9 cellular contexts compared by ENCODE assay signal in the genomic region with DNA sequence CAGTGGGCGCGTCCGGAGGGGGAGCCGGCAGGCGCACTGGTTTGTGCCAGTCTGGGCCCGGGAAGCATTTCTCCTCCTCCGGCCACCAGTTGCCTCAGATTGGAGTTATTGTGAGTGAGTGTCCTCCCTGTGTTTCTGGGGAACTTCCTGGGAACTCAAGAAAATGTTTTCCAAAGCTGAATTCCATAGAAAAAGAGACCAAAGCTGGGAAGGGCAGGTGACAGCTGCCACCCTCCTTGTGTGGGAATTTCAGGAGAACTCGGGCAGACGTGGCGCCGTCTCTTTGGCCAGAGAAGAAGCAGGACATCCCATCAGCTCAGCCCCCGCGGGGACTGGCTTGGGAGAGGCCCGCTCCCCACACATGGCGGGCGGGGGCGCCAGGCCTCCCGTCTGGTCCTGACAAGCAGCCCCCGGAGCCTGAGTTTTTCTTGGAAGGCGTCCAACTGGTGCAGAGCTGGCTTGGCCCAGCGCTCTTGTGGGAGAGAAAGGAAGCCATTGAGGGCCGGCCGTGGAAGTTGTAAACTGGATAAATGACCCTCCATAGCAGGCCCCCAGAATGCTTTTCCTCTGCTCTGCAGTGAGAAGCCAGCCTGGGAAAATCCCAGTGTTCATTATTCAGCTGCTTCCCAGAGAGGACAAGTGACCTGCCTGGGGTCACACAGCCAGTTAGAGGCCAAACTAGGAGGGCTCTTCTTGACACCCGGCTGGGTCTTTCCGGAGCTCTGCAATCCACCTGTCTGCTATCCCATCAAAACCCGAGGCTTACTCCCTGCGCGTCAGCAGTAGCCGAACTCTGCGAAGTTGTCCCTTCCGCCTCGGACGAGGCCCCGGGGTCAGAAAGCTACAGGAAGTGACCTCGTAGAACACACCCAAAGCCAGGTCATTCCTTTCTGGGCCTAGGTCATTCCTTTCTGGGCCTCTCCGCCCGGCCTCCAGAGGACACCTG. TPM values are rescaled to one million over a fixed set of nuclear protein-coding genes. Genes with fewer than 3 reads are reported as not detected.
A peak's percentile ranks its signal among the peaks of the same experiment; 100 is the strongest.
DNase-seq lines count a peak whose midpoint lies in the region; ATAC-seq and TF ChIP-seq lines count a peak whose summit lies in the region.
"Had no signal": no experiment of that assay in that cellular context is flagged by ENCODE, and none has a peak within 500 bp of the region (broad histone marks: within the 10 kb centered on the region; RNA-seq: fewer than 3 reads in every experiment).

No MANE protein-coding gene starts in this region.

- TF ChIP-seq CTCF in Loucy (conservative IDR thresholded peaks at IDR 0.05; ENCODE audit: low read length) (no peak), spleen (IDR thresholded peaks at IDR 0.05 in 8 of 11, conservative IDR thresholded peaks at IDR 0.05 in 3 of 11) (no peak)

- H4K20me1 ChIP-seq in Loucy (ENCODE audit: insufficient read depth, low read length, poor library complexity, severe bottlenecking) = peaks cover 81% of the 10 kb centered on the region

- DNase-seq in brain pericyte (ENCODE audit: low read depth, low spot score) (peak; percentile 40), kidney tubule cell (ENCODE audit: low spot score) (peak; percentile 39), spleen (no peak), SKM-1 treated with dmso at 0.1 percent for 144 hours (lab: John Stamatoyannopoulos, UW; ENCODE audit: unreplicated experiment) (no peak)
- no peak for DNase-seq in activated naive CD4-positive, alpha-beta T cell treated with anti-CD3 and anti-CD28 coated beads, Interleukin-2, amount 50 U/mL, for 16 hours
- DNase-seq: NCI-H2107 had no signal

- H3K4me3 ChIP-seq in Loucy (ENCODE audit: low read length, poor library complexity, severe bottlenecking) = no peak overlapping the region
- peak overlapping the region in 1 of 8 donors; percentile 1 for H3K4me3 ChIP-seq in spleen

- H3K4me2 ChIP-seq in Loucy (ENCODE audit: low read depth, low read length, poor library complexity, severe bottlenecking) = no peak overlapping the region

- H3F3A ChIP-seq in Loucy (ENCODE audit: low read depth) = peaks cover 16% of the 10 kb centered on the region

- H2AFZ ChIP-seq in Loucy (ENCODE audit: low read length) = no peak overlapping the region

- H3K9me3 ChIP-seq in Loucy (ENCODE audit: insufficient read depth, low read depth, low read length) (no peaks in the 10 kb centered on the region), spleen (no peaks in the 10 kb centered on the region)

- intact Hi-C loops in spleen (cut with DNase I; ENCODE audit: low total_unique reads) = no loop called here

- H3K27me3 ChIP-seq in Loucy (ENCODE audit: insufficient read depth, low read length, poor library complexity, severe bottlenecking) (no peaks in the 10 kb centered on the region), spleen (replicated peaks in 1 of 7) (no peaks in the 10 kb centered on the region)

- H3K36me3 ChIP-seq in Loucy (ENCODE audit: insufficient read depth, low read length) (peaks cover 39% of the 10 kb centered on the region; the same call in 1 of the 2 replicates), spleen (peaks cover 0 to 3% (median 0%) of the 10 kb centered on the region in 6 donors)

- no peaks in the 10 kb centered on the region for H3K9me2 ChIP-seq in Loucy (replicated peaks; ENCODE audit: low read depth, low read length)

- peaks cover 98% of the 10 kb centered on the region for H3K79me2 ChIP-seq in Loucy (ENCODE audit: insufficient read depth, low read length)

- ATAC-seq in HG02884 (IDR thresholded peaks at IDR 0.05; ENCODE audit: unreplicated experiment) = no peak
- ATAC-seq in GM19324 (IDR thresholded peaks at IDR 0.05; ENCODE audit: low FRiP score, unreplicated experiment) = no peak

- H3K9ac ChIP-seq in Loucy (ENCODE audit: low read depth, low read length, poor library complexity, severe bottlenecking) = peak overlapping the region; percentile 8

- peaks cover 65% of the 10 kb centered on the region for H3K4me1 ChIP-seq in Loucy (ENCODE audit: insufficient read depth, low read length, poor library complexity, severe bottlenecking)
- peaks cover 56 to 100% (median 99%) of the 10 kb centered on the region in 6 donors for H3K4me1 ChIP-seq in spleen

- WGBS in spleen, 5 donors = 48 to 61% (median 55%) methylated on average over 27 to 37 of the region's 37 CpGs

- no peak for TF ChIP-seq POLR2A in spleen (IDR thresholded peaks at IDR 0.05)

- peak overlapping the region in 7 of 8 donors; percentile 51 to 89 (median 64) for H3K27ac ChIP-seq in spleen

RNA-seq across cellular contexts. Expression of a gene that starts 39.2 kb away (rescaled TPM):
- 100 to 1,000 TPM in 1 of 7 donors, 10 to 100 TPM in 6; 79.8 to 121 (median 91.4) TPM for total RNA-seq in spleen
- polyA plus RNA-seq in spleen = 10 to 100 TPM in 1 of 3 donors, 1 to 10 TPM in 2; 7.4 to 23.2 (median 9.2) TPM

Comparison
In these comparisons a context has a peak if more than half of its experiments do, and no peak if none do; other contexts are left out.
1. DNase-seq: peak in brain pericyte (single experiment) and kidney tubule cell (single experiment); none in spleen (single experiment), SKM-1 treated with dmso at 0.1 percent for 144 hours (single experiment) and activated naive CD4-positive, alpha-beta T cell treated with anti-CD3 and anti-CD28 coated beads, Interleukin-2, amount 50 U/mL, for 16 hours (single experiment).